In genomic region chr1:53328490-53329182, GRCh38 we compare ENCODE assay signal across 9 cellular contexts. TPM values are rescaled to one million over a fixed set of nuclear protein-coding genes. Genes with fewer than 3 reads are reported as not detected.
A peak's percentile ranks its signal among the peaks of the same experiment; 100 is the strongest.
DNase-seq lines count a peak whose midpoint lies in the region; ATAC-seq, FAIRE-seq and TF ChIP-seq lines count a peak whose summit lies in the region.
"Had no signal": no experiment of that assay in that cellular context is flagged by ENCODE, and none has a peak within 500 bp of the region (broad histone marks: within the 10 kb centered on the region; RNA-seq: fewer than 3 reads in every experiment).

No MANE protein-coding gene starts in this region.

- TF ChIP-seq EP300 in K562 (IDR thresholded peaks at IDR 0.05; ENCODE audit: low read length), result no peak

- H2AFZ ChIP-seq in MM.1S (ENCODE audit: low read length) (peak overlapping the region; percentile 100), K562 (ENCODE audit: low read depth, low read length) (peak overlapping the region; percentile 95)

- peak overlapping the region; percentile 76 for H3K9ac ChIP-seq in MM.1S (ENCODE audit: low read length)
- H3K9ac ChIP-seq in K562 (ENCODE audit: insufficient read depth in 1 of 2, low read depth in 2 of 2, low read length in 2 of 2), result peak overlapping the region in 1 of 2 experiments; percentile 91; a peak in 2 of 4 replicates

- H4K20me1 ChIP-seq in MM.1S (ENCODE audit: insufficient read depth, low read length) (no peaks in the 10 kb centered on the region), K562 (replicated peaks; ENCODE audit: control insufficient read depth, insufficient read depth, low read length) (0 out of 2 replicates have a peak, but pooled peaks cover 4% of the 10 kb centered on the region)

- peak; percentile 54 for DNase-seq in COLO668 (lab: John Stamatoyannopoulos, UW; ENCODE audit: unreplicated experiment)
- no peak for DNase-seq in MM.1S
- DNase-seq in K562 (ENCODE audit: extremely low read depth in 1 of 4, low spot score in 3 of 4), result no peak
- peak; percentile 34 for DNase-seq in lower lobe of right lung
- DNase-seq in middle frontal gyrus (ENCODE audit: extremely low spot score, low spot score), result no peak
- no peak for DNase-seq in NCI-H226
- DNase-seq in HPDE6-E6E7 (ENCODE audit: extremely low spot score), result no peak

- H3K9me1 ChIP-seq in K562 (ENCODE audit: control insufficient read depth, insufficient read depth, low read length), result no peaks in the 10 kb centered on the region

- no peak for TF ChIP-seq RAD21 in K562 (CRISPR knock-in tag; conservative IDR thresholded peaks at IDR 0.05 in 1 of 2, IDR thresholded peaks at IDR 0.05 in 1 of 2)

- no peak for TF ChIP-seq CTCF in MM.1S (IDR thresholded peaks at IDR 0.05; ENCODE audit: low read length)
- TF ChIP-seq CTCF in K562 (IDR thresholded peaks at IDR 0.05 in 2 of 3, conservative IDR thresholded peaks at IDR 0.05 in 1 of 3; ENCODE audit: insufficient read depth in 2 of 3, low read depth in 1 of 3, low read length in 3 of 3), result no peak
- TF ChIP-seq CTCF in lower lobe of right lung (IDR thresholded peaks at IDR 0.05), result no peak

- intact Hi-C loops in K562 (cut with micrococcal nuclease), result loop anchor here (5.0 kb wide), 1 partner anchor 36 kb away; no protein-coding TSS in a partner anchor
- intact Hi-C loops in lower lobe of right lung (cut with DNase I), result no loop called here

- ATAC-seq in K562 (no peak), lower lobe of right lung (no peak), GM18502 (IDR thresholded peaks at IDR 0.05; ENCODE audit: poor library complexity, unreplicated experiment) (no peak)

- in situ Hi-C loops in K562 (cut with MboI), result no loop called here

- no peak overlapping the region; the same call in 1 of the 2 replicates for H3K27ac ChIP-seq in MM.1S (ENCODE audit: low read length)
- no peak overlapping the region for H3K27ac ChIP-seq in K562 (ENCODE audit: extremely low read depth, low read depth, low read length)
- H3K27ac ChIP-seq in lower lobe of right lung, result no peak overlapping the region
- H3K27ac ChIP-seq: ovary had no signal

- peaks cover 3% of the 10 kb centered on the region; the same call in 1 of the 2 replicates for H3K36me3 ChIP-seq in MM.1S (replicated peaks; ENCODE audit: insufficient read depth, low read length)
- H3K36me3 ChIP-seq in K562 (ENCODE audit: control insufficient read depth, insufficient read depth, low read length), result peaks cover 20% of the 10 kb centered on the region
- H3K36me3 ChIP-seq in lower lobe of right lung, result no peaks in the 10 kb centered on the region
- H3K36me3 ChIP-seq: ovary had no signal

- peak overlapping the region; percentile 88 for H3K4me3 ChIP-seq in MM.1S (ENCODE audit: low read length)
- H3K4me3 ChIP-seq in K562, result peak overlapping the region; percentile 42
- peak overlapping the region; percentile 43 for H3K4me3 ChIP-seq in lower lobe of right lung

- no peak for FAIRE-seq in K562 (lab: Jason Lieb, UNC)

- no TSS peak for BruUV-seq in K562 (replicated peaks; lab: Mats Ljungman, UMichigan)

- H3K4me1 ChIP-seq in MM.1S (ENCODE audit: low read length), result peaks cover 11% of the 10 kb centered on the region
- peaks cover 14 to 38% of the 10 kb centered on the region in 2 experiments for H3K4me1 ChIP-seq in K562 (replicated peaks in 1 of 2; ENCODE audit: control insufficient read depth in 2 of 2, insufficient read depth in 2 of 2, low read length in 2 of 2)
- peaks cover 44% of the 10 kb centered on the region for H3K4me1 ChIP-seq in lower lobe of right lung

- H3K9me3 ChIP-seq in MM.1S (replicated peaks; ENCODE audit: insufficient read depth, low read length) (no peaks in the 10 kb centered on the region), K562 (replicated peaks; ENCODE audit: control insufficient read depth, insufficient read depth, low read depth, low read length) (no peaks in the 10 kb centered on the region), lower lobe of right lung (no peaks in the 10 kb centered on the region)
- H3K9me3 ChIP-seq: ovary had no signal

- H3F3A ChIP-seq in MM.1S (ENCODE audit: insufficient read depth, low read length), result peaks cover 20% of the 10 kb centered on the region

- WGBS in K562 (ENCODE audit: insufficient coverage, low coverage, missing lambda C conversion rate), result 68% methylated on average over 19 of the region's 29 CpGs

- TF ChIP-seq POLR2A in K562 (conservative IDR thresholded peaks at IDR 0.05), result no peak

- CTCF ChIA-PET in K562 (lab: Yijun Ruan, JAX; ENCODE audit: low intra/inter-chr PET ratio), result no interaction called here

- POLR2A ChIA-PET in K562 (lab: Yijun Ruan, JAX), result no interaction called here

- no peaks in the 10 kb centered on the region for H3K9me2 ChIP-seq in MM.1S (replicated peaks; ENCODE audit: insufficient read depth, low read length)

- H3K27me3 ChIP-seq in MM.1S (replicated peaks; ENCODE audit: insufficient read depth, low read length) (no peaks in the 10 kb centered on the region), K562 (ENCODE audit: control insufficient read depth in 2 of 2, insufficient read depth in 2 of 2, low read length in 2 of 2) (peaks cover 2 to 15% of the 10 kb centered on the region in 2 experiments; a peak in 1 of 5 replicates), lower lobe of right lung (ENCODE audit: low read depth) (no peaks in the 10 kb centered on the region)
- H3K27me3 ChIP-seq: ovary had no signal

- H3K79me2 ChIP-seq in MM.1S (ENCODE audit: low read length), result peaks cover 33% of the 10 kb centered on the region
- H3K79me2 ChIP-seq in K562 (ENCODE audit: control insufficient read depth, insufficient read depth, low read length), result peaks cover 36% of the 10 kb centered on the region

- H3K4me2 ChIP-seq in MM.1S (ENCODE audit: low read depth, low read length) (peak overlapping the region; percentile 96), K562 (ENCODE audit: insufficient read depth, low read length) (peak overlapping the region; percentile 74; the same call in 1 of the 2 replicates)

TF ChIP-seq in K562, 482 proteins besides CTCF, POLR2A, EP300 and RAD21:
- TF ChIP-seq ZNF3 (CRISPR knock-in tag; IDR thresholded peaks at IDR 0.05), result no peak
- TF ChIP-seq ZFP91 (CRISPR knock-in tag; IDR thresholded peaks at IDR 0.05), result 0 out of 2 replicates have a peak, but pooled peaks have one; percentile 55

RNA-seq across cellular contexts. Expression of gene LRP8, which starts 0.8 kb away (rescaled TPM):
- total RNA-seq in K562 (2011; cell fraction: chromatin; rRNA removed; ENCODE audit: low replicate concordance), result 204 and 345 TPM in 2 replicates
- total RNA-seq in K562 (2011; cell fraction: nucleolus; rRNA removed), result 194 and 216 TPM in 2 replicates
- total RNA-seq in K562 (2011; cell fraction: nucleoplasm; rRNA removed), result 168 and 198 TPM in 2 replicates
- total RNA-seq in K562 (2014; rRNA removed) (24.2 and 27.6 TPM in 2 replicates), K562 (2014; rRNA removed; fragmentation: Illumina TruSeq; extraction: Trizol) (27.5 and 29.1 TPM in 2 replicates), K562 (2015; rRNA removed; fragmentation: Illumina TruSeq; extraction: Trizol) (35.3 and 35.9 TPM in 2 replicates), K562 (2021) (34.3 and 42.7 TPM in 2 replicates), lower lobe of right lung (9.2 TPM)
- polyA plus RNA-seq in K562 (2011; rRNA removed) (56.1 and 81.1 TPM in 2 replicates), K562 (2014; fragmentation: Illumina TruSeq; extraction: Trizol) (41.4 and 44.4 TPM in 2 replicates), K562 (2014; fragmentation: Nextera tagmentation; extraction: Ambion mirVana) (1 to 10 TPM; 7.1 to 8.8 TPM), K562 (2014; rRNA removed) (31.3 and 35.3 TPM in 2 replicates)
- polyA plus RNA-seq in K562 (2011; cell fraction: cytosol; rRNA removed), result 51.8 and 56.8 TPM in 2 replicates
- 300 and 376 TPM in 2 replicates for polyA plus RNA-seq in K562 (2011; cell fraction: nucleus; rRNA removed)
- 19.3 and 23.5 TPM in 2 replicates for polyA plus RNA-seq in K562 (2012)
- polyA minus RNA-seq in K562 (2011; rRNA and poly(A)+ RNA removed), result 90.5 and 95.8 TPM in 2 replicates
- 33.8 and 37.6 TPM in 2 replicates for polyA minus RNA-seq in K562 (2011; cell fraction: cytosol; rRNA and poly(A)+ RNA removed)
- 90.9 and 98.3 TPM in 2 replicates for polyA minus RNA-seq in K562 (2011; cell fraction: nucleus; rRNA and poly(A)+ RNA removed)

Comparison
In these comparisons a context has a peak if more than half of its experiments do, and no peak if none do; other contexts are left out.
1. DNase-seq: peak in COLO668 (single experiment) and lower lobe of right lung (single experiment); none in MM.1S (single experiment), K562 (0 of 4), middle frontal gyrus (single experiment), NCI-H226 (single experiment) and HPDE6-E6E7 (single experiment).
2. Peak in every context shown above with its lines, with median percentiles within 50 percentile points of each other: H3K4me3 ChIP-seq.